In genomic region chr9:96423985-96424336, GRCh38 we compare ENCODE assay signal across 1 cellular context.
TF ChIP-seq lines count a peak whose summit lies in the region.

No MANE protein-coding gene starts in this region.

TF ChIP-seq in WTC11, 78 proteins besides CTCF, POLR2A, EP300 and RAD21 (continued from another document):
- TF ChIP-seq ZNF532 (CRISPR knock-in tag; IDR thresholded peaks at IDR 0.05; ENCODE audit: borderline replicate concordance): no peak
- TF ChIP-seq SP1 (CRISPR knock-in tag; conservative IDR thresholded peaks at IDR 0.05): no peak
- TF ChIP-seq, protein P1, sequence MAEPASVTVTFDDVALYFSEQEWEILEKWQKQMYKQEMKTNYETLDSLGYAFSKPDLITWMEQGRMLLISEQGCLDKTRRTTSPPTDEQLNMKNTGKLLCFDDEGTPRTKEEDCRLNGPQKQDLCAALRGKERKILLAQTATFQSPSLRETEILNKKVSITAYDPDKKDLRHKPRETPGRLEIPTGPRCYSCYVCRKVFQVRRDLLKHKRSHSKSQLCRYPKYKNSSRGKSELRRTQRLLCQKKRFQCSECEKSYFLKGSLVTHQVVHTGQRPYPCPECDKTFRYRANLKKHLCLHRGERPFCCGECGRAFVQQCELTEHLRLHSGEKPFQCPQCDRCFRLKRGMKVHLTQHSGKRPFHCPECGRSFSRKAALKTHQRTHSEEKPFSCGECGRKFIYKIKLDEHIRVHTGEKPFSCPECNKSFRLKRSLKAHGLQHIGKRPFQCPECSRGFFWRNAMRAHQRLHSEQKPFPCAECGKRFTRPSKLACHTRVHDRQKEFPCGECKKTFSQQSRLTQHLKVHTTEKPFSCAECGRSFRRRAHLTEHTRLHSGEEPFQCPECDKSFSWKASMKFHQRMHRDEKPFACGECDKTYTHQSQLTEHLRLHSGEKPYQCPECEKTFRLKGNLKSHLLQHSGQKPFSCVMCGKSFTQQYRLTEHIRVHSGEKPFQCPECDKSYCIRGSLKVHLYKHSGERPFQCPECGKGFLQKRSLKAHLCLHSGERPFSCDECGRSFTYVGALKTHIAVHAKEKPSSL (CRISPR knock-in tag; conservative IDR thresholded peaks at IDR 0.05): no peak
- no peak for TF ChIP-seq ZBTB43 (CRISPR knock-in tag; IDR thresholded peaks at IDR 0.05)
- no peak for TF ChIP-seq IRF2 (CRISPR knock-in tag; IDR thresholded peaks at IDR 0.05; ENCODE audit: borderline replicate concordance, low read depth)
TF ChIP-seq in WTC11: peak in this region for 0.
